Comparison of ENCODE assay signal across 8 cellular contexts in genomic region chr21:46096997-46097825, GRCh38. TPM values are rescaled to one million over a fixed set of nuclear protein-coding genes. Genes with fewer than 3 reads are reported as not detected.
DNase-seq lines count a peak whose midpoint lies in the region; ATAC-seq, FAIRE-seq and TF ChIP-seq lines count a peak whose summit lies in the region.

No MANE protein-coding gene starts in this region.

- H3K27me3 ChIP-seq in HUES64 (ENCODE audit: insufficient read depth, low read length) (peaks cover 20% of the 10 kb centered on the region), ectodermal cell (ENCODE audit: control insufficient read depth, insufficient read depth, low read length, poor library complexity, severe bottlenecking) (peaks cover 36% of the 10 kb centered on the region), muscle layer of duodenum (ENCODE audit: low read depth, low read length) (no peaks in the 10 kb centered on the region)

- peak overlapping the region; percentile 95 for H3K4me2 ChIP-seq in A549

- POLR2A ChIA-PET in A549 (lab: Yijun Ruan, JAX): no interaction called here

- TF ChIP-seq POLR2A in A549 (IDR thresholded peaks at IDR 0.05; ENCODE audit: low read length): no peak

- H3K4me3 ChIP-seq in A549 (peak overlapping the region; percentile 67), HUES64 (ENCODE audit: low read length) (peak overlapping the region; percentile 62), ectodermal cell (ENCODE audit: insufficient read depth, low read depth, low read length) (peak overlapping the region; percentile 38), muscle layer of duodenum (ENCODE audit: low read depth in 1 of 2, low read length in 2 of 2) (peak overlapping the region in 1 of 2 donors; percentile 82)

- H3K27ac ChIP-seq in A549 (peak overlapping the region; percentile 72 to 90), HUES64 (ENCODE audit: low read depth, low read length) (no peak overlapping the region), ectodermal cell (ENCODE audit: insufficient read depth, low read depth, low read length, poor library complexity, severe bottlenecking) (no peak overlapping the region), muscle layer of duodenum (ENCODE audit: low read length) (peak overlapping the region; percentile 56)

- CTCF ChIA-PET in A549 (lab: Yijun Ruan, JAX): interaction anchor here (0.8 to 2.6 kb wide), 6 partner anchors 24 to 126 kb away, joined by 3 to 19 read pairs (median 4); no protein-coding TSS in a partner anchor

- ATAC-seq in A549: peak in 1 of 2 experiments; percentile 14; a peak in 2 of 6 replicates
- no peak for ATAC-seq in HG02571 (IDR thresholded peaks at IDR 0.05; ENCODE audit: unreplicated experiment)
- ATAC-seq in GM21526 (IDR thresholded peaks at IDR 0.05; ENCODE audit: low FRiP score, unreplicated experiment): no peak
- no peak for ATAC-seq in HG02759 (IDR thresholded peaks at IDR 0.05; ENCODE audit: unreplicated experiment)

- TF ChIP-seq EP300 in A549 (IDR thresholded peaks at IDR 0.05): no peak

- WGBS in A549 (ENCODE audit: missing lambda C conversion rate): 100% methylated on average over 1 of the region's 32 CpGs
- WGBS in HUES64: 35% methylated on average over 30 of the region's 32 CpGs
- WGBS in ectodermal cell, 2 experiments: 40 to 42% methylated on average over 31 to 32 of the region's 32 CpGs

- FAIRE-seq in A549 (lab: Jason Lieb, UNC): no peak

- DNase-seq in A549 (ENCODE audit: low read depth in 1 of 2, low spot score in 1 of 2) (no peak), DMS153 (lab: John Stamatoyannopoulos, UW) (no peak)

- TF ChIP-seq CTCF in A549 (IDR thresholded peaks at IDR 0.05): no peak

- H3K36me3 ChIP-seq in HUES64 (ENCODE audit: insufficient read depth, low read length) (no peaks in the 10 kb centered on the region), ectodermal cell (ENCODE audit: control insufficient read depth, insufficient read depth, low read length) (no peaks in the 10 kb centered on the region), muscle layer of duodenum (ENCODE audit: control insufficient read depth in 1 of 2, insufficient read depth in 2 of 2, low read length in 2 of 2) (peaks cover 0 to 4% of the 10 kb centered on the region in 2 donors)

- no peak overlapping the region for H3K9ac ChIP-seq in HUES64 (ENCODE audit: low read depth, low read length)

- H3K9me3 ChIP-seq in A549 (peaks cover 1% of the 10 kb centered on the region; the same call in 1 of the 3 replicates), HUES64 (ENCODE audit: insufficient read depth, low read depth, low read length) (peaks cover 18% of the 10 kb centered on the region), ectodermal cell (ENCODE audit: control insufficient read depth, low read length) (no peaks in the 10 kb centered on the region), muscle layer of duodenum (ENCODE audit: control insufficient read depth in 1 of 2, low read length in 2 of 2) (no peaks in the 10 kb centered on the region)

- H3K4me1 ChIP-seq in A549 (no peaks in the 10 kb centered on the region), HUES64 (ENCODE audit: insufficient read depth, low read length) (no peaks in the 10 kb centered on the region), ectodermal cell (ENCODE audit: control insufficient read depth, insufficient read depth, low read length) (no peaks in the 10 kb centered on the region), muscle layer of duodenum (ENCODE audit: control insufficient read depth in 1 of 2, insufficient read depth in 2 of 2, low read length in 2 of 2) (peaks cover 4 to 17% of the 10 kb centered on the region in 2 donors)

- no peak for TF ChIP-seq RAD21 in A549 (conservative IDR thresholded peaks at IDR 0.05 in 1 of 2, IDR thresholded peaks at IDR 0.05 in 1 of 2)

TF ChIP-seq in A549, 52 proteins besides CTCF, POLR2A, EP300 and RAD21:
- TF ChIP-seq HEYL (CRISPR knock-in tag; IDR thresholded peaks at IDR 0.05) (no peak), HMGXB4 (CRISPR knock-in tag; IDR thresholded peaks at IDR 0.05; ENCODE audit: borderline replicate concordance) (no peak), FOSB (CRISPR knock-in tag; IDR thresholded peaks at IDR 0.05) (no peak), PHF8 (IDR thresholded peaks at IDR 0.05; ENCODE audit: borderline replicate concordance, low read depth) (no peak), MYC (IDR thresholded peaks at IDR 0.05; ENCODE audit: borderline replicate concordance, low read length) (no peak), SMC3 (IDR thresholded peaks at IDR 0.05) (no peak), BCL3 (IDR thresholded peaks at IDR 0.05) (no peak), SREBF2 (IDR thresholded peaks at IDR 0.05) (no peak), USF2 (IDR thresholded peaks at IDR 0.05) (no peak), KDM1A (IDR thresholded peaks at IDR 0.05; ENCODE audit: low read depth) (no peak), NFE2L2 (conservative IDR thresholded peaks at IDR 0.05; ENCODE audit: low read length) (no peak), RFX5 (IDR thresholded peaks at IDR 0.05) (no peak), RARB (CRISPR knock-in tag; IDR thresholded peaks at IDR 0.05) (no peak), NPAS2 (CRISPR knock-in tag; IDR thresholded peaks at IDR 0.05; ENCODE audit: borderline replicate concordance) (no peak), KDM5A (IDR thresholded peaks at IDR 0.05) (no peak), ESRRA (IDR thresholded peaks at IDR 0.05; ENCODE audit: borderline replicate concordance, low read length) (no peak)

RNA-seq across cellular contexts. Expression of gene COL6A2, which starts 0.7 kb away (rescaled TPM):
- 2.3 and 2.5 TPM in 2 replicates for polyA plus RNA-seq in A549 (2011; rRNA removed)
- polyA plus RNA-seq in A549 (2012; cell fraction: cytosol; rRNA removed): 3.6 and 5.2 TPM in 2 replicates
- polyA plus RNA-seq in A549 (2012; cell fraction: nucleus; rRNA removed): 23.5 and 27.5 TPM in 2 replicates
- polyA plus RNA-seq in A549 (2017; fragmentation: RNase III; extraction: RNeasy Plus Mini Kit Qiagen cat#74134 plus additional on column Dnase treatment): 13.0 to 16.5 TPM (median 13.1 TPM) in 3 replicates
- polyA minus RNA-seq in A549 (2011; rRNA and poly(A)+ RNA removed): 1.3 and 2.8 TPM in 2 replicates
- polyA plus RNA-seq in HUES64 (2013, experiment 1 of 2): 62.6 TPM
- polyA plus RNA-seq in HUES64 (2013, experiment 2 of 2): 69.5 TPM
- polyA plus RNA-seq in ectodermal cell (2013, experiment 1 of 4): 25.6 TPM
- 24.9 TPM for polyA plus RNA-seq in ectodermal cell (2013, experiment 2 of 4)
- 29.6 TPM for polyA plus RNA-seq in ectodermal cell (2013, experiment 3 of 4)
- 34.1 TPM for polyA plus RNA-seq in ectodermal cell (2013, experiment 4 of 4)

RNA-seq across cellular contexts. Expression of gene FTCD, which starts 58.2 kb away (rescaled TPM):
- not detected in 2 replicates for polyA plus RNA-seq in A549 (2011; rRNA removed)
- polyA plus RNA-seq in A549 (2012; cell fraction: cytosol; rRNA removed): 0.04 and 0.06 TPM in 2 replicates
- polyA plus RNA-seq in A549 (2012; cell fraction: nucleus; rRNA removed): 0.04 and 0.32 TPM in 2 replicates
- polyA plus RNA-seq in A549 (2017; fragmentation: RNase III; extraction: RNeasy Plus Mini Kit Qiagen cat#74134 plus additional on column Dnase treatment): not detected in 3 replicates
- polyA minus RNA-seq in A549 (2011; rRNA and poly(A)+ RNA removed): not detected in 2 replicates
- polyA plus RNA-seq in HUES64 (2013, experiment 1 of 2): 0.70 TPM
- 1.3 TPM for polyA plus RNA-seq in HUES64 (2013, experiment 2 of 2)
- 0.81 TPM for polyA plus RNA-seq in ectodermal cell (2013, experiment 1 of 4)
- polyA plus RNA-seq in ectodermal cell (2013, experiment 2 of 4): 2.6 TPM
- 2.1 TPM for polyA plus RNA-seq in ectodermal cell (2013, experiment 3 of 4)
- polyA plus RNA-seq in ectodermal cell (2013, experiment 4 of 4): 1.4 TPM

Comparison
In these comparisons a context has a peak if more than half of its experiments do, and no peak if none do; other contexts are left out.
1. H3K27ac ChIP-seq: peak in A549 (2 of 2) and muscle layer of duodenum (single experiment); none in HUES64 (single experiment) and ectodermal cell (single experiment).